ENCODE assay signal across 8 cellular contexts in the genomic region with DNA sequence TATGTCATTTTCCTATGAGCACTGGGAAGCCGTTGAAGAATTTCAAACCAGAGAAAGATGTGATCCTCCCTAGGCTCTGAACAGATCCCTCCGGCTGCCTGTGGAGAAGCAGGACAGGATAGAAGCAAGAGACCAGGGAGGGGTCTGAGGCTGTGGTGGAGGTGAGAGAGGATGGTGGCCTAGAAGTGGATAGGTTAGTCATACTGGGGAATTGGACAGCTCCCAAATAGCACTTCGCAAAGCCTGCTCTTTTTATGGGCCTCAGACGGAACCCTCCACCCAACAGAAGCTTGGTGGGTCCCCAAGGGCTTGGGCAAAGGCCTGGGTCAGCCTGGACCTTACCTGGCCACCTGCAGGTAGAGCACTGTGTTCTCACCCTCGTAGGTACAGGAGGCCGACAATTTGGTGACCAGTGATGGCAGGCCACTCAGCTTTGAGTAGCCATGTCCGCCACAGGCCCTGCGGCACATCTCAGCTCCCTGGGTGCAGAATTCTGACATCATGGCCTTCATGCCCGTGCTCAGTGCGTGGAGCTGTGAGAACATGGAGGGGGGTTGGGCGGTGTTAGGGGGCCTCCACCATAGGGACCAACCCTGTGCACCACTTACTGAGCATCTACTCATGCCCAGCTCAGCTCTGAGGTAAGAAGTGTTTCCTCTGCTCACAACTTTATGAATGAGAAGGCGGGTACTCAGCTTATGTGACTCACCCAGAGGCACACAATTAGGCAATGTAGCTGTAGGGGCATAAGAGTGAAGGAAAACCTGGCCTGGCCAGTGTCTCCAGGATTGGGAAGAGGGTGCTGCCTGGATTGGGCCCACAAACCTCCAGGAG. TPM values are rescaled to one million over a fixed set of nuclear protein-coding genes. Genes with fewer than 3 reads are reported as not detected.
DNase-seq lines count a peak whose midpoint lies in the region; ATAC-seq, FAIRE-seq and TF ChIP-seq lines count a peak whose summit lies in the region.

No MANE protein-coding gene starts in this region.

- no peaks in the 10 kb centered on the region for H3K27me3 Mint-ChIP-seq in T-helper 2 cell treated with Interferon-gamma antibody and Interleukin-4, amounts not matched to agents 5 μg/mL and 100 μg/mL, for 36 hours (ENCODE audit: low read depth)

- no peak overlapping the region for H4K91ac ChIP-seq in mesenchymal stem cell (ENCODE audit: low read length)

- H2AFZ ChIP-seq in mesenchymal stem cell (ENCODE audit: low read depth, low read length), result no peak overlapping the region

- H3K23ac ChIP-seq in mesenchymal stem cell (ENCODE audit: low read length in 2 of 2), result no peak overlapping the region

- H2BK12ac ChIP-seq in mesenchymal stem cell (ENCODE audit: low read length in 2 of 2), result no peak overlapping the region

- H3K9me3 Mint-ChIP-seq in T-helper 2 cell treated with Interferon-gamma antibody and Interleukin-4, amounts not matched to agents 5 μg/mL and 100 μg/mL, for 36 hours, result no peaks in the 10 kb centered on the region

- no peak for TF ChIP-seq POLR2A in NB4 (IDR thresholded peaks at IDR 0.05; ENCODE audit: extremely low read depth, insufficient read length)

- H3K9ac ChIP-seq in mesenchymal stem cell (ENCODE audit: low read length), result no peak overlapping the region

- peaks cover 17% of the 10 kb centered on the region for H3K4me1 ChIP-seq in mesenchymal stem cell (ENCODE audit: control insufficient read depth, insufficient read depth, low read depth, low read length)

- WGBS in mesenchymal stem cell, result 79% methylated on average over 9 of the region's 12 CpGs

- in situ Hi-C loops in G401 (cut with HindIII; ENCODE audit: low sequenced_read_pairs), result loop anchor here (10.0 kb wide), 1 partner anchor 332 kb away; no protein-coding TSS in a partner anchor

- H3K27ac ChIP-seq in mesenchymal stem cell (ENCODE audit: low read length, poor library complexity, severe bottlenecking), result no peak overlapping the region

- H3K9me3 ChIP-seq in mesenchymal stem cell (ENCODE audit: control insufficient read depth, low read length), result no peaks in the 10 kb centered on the region

- H3K36me3 Mint-ChIP-seq in T-helper 2 cell treated with Interferon-gamma antibody and Interleukin-4, amounts not matched to agents 5 μg/mL and 100 μg/mL, for 36 hours (ENCODE audit: low read depth), result no peaks in the 10 kb centered on the region

- no peak overlapping the region for H2BK5ac ChIP-seq in mesenchymal stem cell (ENCODE audit: low read depth, low read length, poor library complexity, severe bottlenecking)

- peak; percentile 90 for FAIRE-seq in bronchial epithelial cell (lab: Jason Lieb, UNC)

- H2BK120ac ChIP-seq in mesenchymal stem cell (ENCODE audit: low read depth, low read length), result no peak overlapping the region

- H3K4me3 Mint-ChIP-seq in T-helper 2 cell treated with Interferon-gamma antibody and Interleukin-4, amounts not matched to agents 5 μg/mL and 100 μg/mL, for 36 hours, result no peak overlapping the region

- no peaks in the 10 kb centered on the region for H3K79me1 ChIP-seq in mesenchymal stem cell (replicated peaks; ENCODE audit: low read length, poor library complexity, severe bottlenecking)

- H3K18ac ChIP-seq in mesenchymal stem cell (ENCODE audit: low read depth in 1 of 2, low read length in 2 of 2), result peak overlapping the region in 1 of 2 experiments; percentile 35

- TF ChIP-seq CTCF in NB4 (IDR thresholded peaks at IDR 0.05; ENCODE audit: low read depth, low read length) (no peak), bronchial epithelial cell (IDR thresholded peaks at IDR 0.05; ENCODE audit: insufficient read depth, low read length, severe bottlenecking) (no peak)

- H3K4me1 Mint-ChIP-seq in T-helper 2 cell treated with Interferon-gamma antibody and Interleukin-4, amounts not matched to agents 5 μg/mL and 100 μg/mL, for 36 hours (ENCODE audit: low read depth), result no peaks in the 10 kb centered on the region

- H3K36me3 ChIP-seq in bronchial epithelial cell (ENCODE audit: control insufficient read depth, insufficient read depth, low read length) (no peaks in the 10 kb centered on the region), mesenchymal stem cell (ENCODE audit: control insufficient read depth in 1 of 2, insufficient read depth in 2 of 2, low read depth in 1 of 2, low read length in 2 of 2) (peaks cover 0 to 89% of the 10 kb centered on the region in 2 experiments)

- H3K4me3 ChIP-seq in NB4 (ENCODE audit: low read depth, low read length) (no peak overlapping the region), bronchial epithelial cell (ENCODE audit: low read depth, low read length) (no peak overlapping the region), mesenchymal stem cell (ENCODE audit: insufficient read depth in 1 of 2, low read depth in 1 of 2, low read length in 2 of 2) (no peak overlapping the region)

- no peak overlapping the region for H3K14ac ChIP-seq in mesenchymal stem cell (ENCODE audit: low read length in 2 of 2)

- no peak overlapping the region for H3K4me2 ChIP-seq in mesenchymal stem cell (ENCODE audit: low read length, poor library complexity, severe bottlenecking)

- no peak overlapping the region for H2BK15ac ChIP-seq in mesenchymal stem cell (ENCODE audit: low read depth, poor library complexity, severe bottlenecking)

- H4K8ac ChIP-seq in mesenchymal stem cell (ENCODE audit: low read length), result no peak overlapping the region

- ATAC-seq in HG03354 (IDR thresholded peaks at IDR 0.05; ENCODE audit: poor library complexity, severe bottlenecking, unreplicated experiment), result no peak

- no peak overlapping the region for H2AK5ac ChIP-seq in mesenchymal stem cell (ENCODE audit: low read length, severe bottlenecking)

- no peak overlapping the region for H3K4ac ChIP-seq in mesenchymal stem cell (ENCODE audit: low read depth in 1 of 2, low read length in 2 of 2)

- no peaks in the 10 kb centered on the region for H3K27me3 ChIP-seq in bronchial epithelial cell (ENCODE audit: control insufficient read depth, insufficient read depth, low read length)
- H3K27me3 ChIP-seq in mesenchymal stem cell (ENCODE audit: control insufficient read depth in 1 of 2, insufficient read depth in 1 of 2, low read length in 2 of 2), result no peaks in the 10 kb centered on the region

- peak; percentile 90 for DNase-seq in EL
- DNase-seq in NB4 (ENCODE audit: low read depth), result peak; percentile 90
- DNase-seq in bronchial epithelial cell (ENCODE audit: low read depth), result peak; percentile 92
- DNase-seq in mesenchymal stem cell, result peak; percentile 89
- DNase-seq in G401 (ENCODE audit: low spot score), result no peak
- no peak for DNase-seq in T-helper 2 cell treated with Interferon-gamma antibody and Interleukin-4, amounts not matched to agents 5 μg/mL and 100 μg/mL, for 36 hours (ENCODE audit: low spot score)
- no peak for DNase-seq in COR-L47 (lab: John Stamatoyannopoulos, UW)

- no peak overlapping the region for H3K27ac Mint-ChIP-seq in T-helper 2 cell treated with Interferon-gamma antibody and Interleukin-4, amounts not matched to agents 5 μg/mL and 100 μg/mL, for 36 hours

RNA-seq across cellular contexts. Expression of a gene that starts 10.6 kb away (rescaled TPM):
- 0.26 TPM in 1 of 2 replicates, not detected in the other for total RNA-seq in bronchial epithelial cell
- 3.2 TPM for polyA plus RNA-seq in mesenchymal stem cell (2013, experiment 1 of 2)
- 3.6 TPM for polyA plus RNA-seq in mesenchymal stem cell (2013, experiment 2 of 2)
- 16.1 and 25.4 TPM in 2 replicates for total RNA-seq in G401 (2014; rRNA removed; shearing (Covaris generic))

RNA-seq across cellular contexts. Expression of a gene that starts 34.4 kb away (rescaled TPM):
- total RNA-seq in bronchial epithelial cell, result 3.9 and 5.0 TPM in 2 replicates
- 5.4 TPM for polyA plus RNA-seq in mesenchymal stem cell (2013, experiment 1 of 2)
- 5.7 TPM for polyA plus RNA-seq in mesenchymal stem cell (2013, experiment 2 of 2)
- total RNA-seq in G401 (2014; rRNA removed; shearing (Covaris generic)), result 15.1 and 17.5 TPM in 2 replicates

RNA-seq across cellular contexts. Expression of a gene that starts 50.9 kb away (rescaled TPM):
- total RNA-seq in bronchial epithelial cell, result not detected in 2 replicates
- not detected for polyA plus RNA-seq in mesenchymal stem cell (2013, experiment 1 of 2)
- polyA plus RNA-seq in mesenchymal stem cell (2013, experiment 2 of 2), result not detected
- total RNA-seq in G401 (2014; rRNA removed; shearing (Covaris generic)), result not detected in 2 replicates

Comparison
In these comparisons a context has a peak if more than half of its experiments do, and no peak if none do; other contexts are left out.
1. DNase-seq: peak in EL (single experiment), NB4 (single experiment), bronchial epithelial cell (single experiment) and mesenchymal stem cell (single experiment); none in G401 (single experiment), T-helper 2 cell treated with Interferon-gamma antibody and Interleukin-4, amounts not matched to agents 5 μg/mL and 100 μg/mL, for 36 hours (single experiment) and COR-L47 (single experiment).
2. RNA of a gene that starts 10.6 kb away (total RNA-seq): 16.1 to 25.4 TPM in G401; 0.26 TPM in bronchial epithelial cell; every median in the first group is over 10 times any median in the second.